ENCODE assay signal across 18 cellular contexts in genomic region chr4:41057456-41057855, GRCh38.
DNase-seq lines count a peak whose midpoint lies in the region; ATAC-seq and TF ChIP-seq lines count a peak whose summit lies in the region.
"Had no signal": no experiment of that assay in that cellular context is flagged by ENCODE, and none has a peak within 500 bp of the region (broad histone marks: within the 10 kb centered on the region; RNA-seq: fewer than 3 reads in every experiment).

No MANE protein-coding gene starts in this region.

- H3K4me2 ChIP-seq in PC-9 (0 out of 2 replicates have a peak overlapping the region, but pooled peaks have one; percentile 16), skeletal muscle satellite cell (ENCODE audit: low read length) (peak overlapping the region; percentile 61)

- TF ChIP-seq POLR2A in suprapubic skin (IDR thresholded peaks at IDR 0.05): no peak

- H3K27ac ChIP-seq in PC-9 (0 out of 2 replicates have a peak overlapping the region, but pooled peaks have one; percentile 32), suprapubic skin (no peak overlapping the region)
- H3K27ac ChIP-seq: left lung, pancreas, thoracic aorta had no signal

- H3K4me3 ChIP-seq in PC-9 (no peak overlapping the region), skeletal muscle satellite cell (ENCODE audit: low read length) (peak overlapping the region; percentile 37), suprapubic skin (no peak overlapping the region)
- H3K4me3 ChIP-seq: left lung, pancreas, thoracic aorta had no signal

- no peaks in the 10 kb centered on the region for H3K9me2 ChIP-seq in PC-9 (ENCODE audit: insufficient read depth)

- H3K4me1 ChIP-seq in PC-9 (replicated peaks; ENCODE audit: insufficient read depth) (0 out of 2 replicates have a peak, but pooled peaks cover 4% of the 10 kb centered on the region), skeletal muscle satellite cell (ENCODE audit: control insufficient read depth, insufficient read depth, low read length) (peaks cover 62% of the 10 kb centered on the region), suprapubic skin (peaks cover 21% of the 10 kb centered on the region)
- H3K4me1 ChIP-seq: pancreas had no signal

- no peak overlapping the region for H2AFZ ChIP-seq in PC-9

- CTCF ChIA-PET in PC-9 (lab: Charles Lee): no interaction called here

- peak overlapping the region; percentile 57 for H3K9ac ChIP-seq in skeletal muscle satellite cell (ENCODE audit: low read depth, low read length)

- no peaks in the 10 kb centered on the region for H3K79me2 ChIP-seq in PC-9 (ENCODE audit: low read depth)

- POLR2A ChIA-PET in PC-9 (lab: Charles Lee; ENCODE audit: unreplicated experiment): interaction anchor here (0.6 kb wide), 1 partner anchor 148 kb away, joined by 4 read pairs; no protein-coding TSS in a partner anchor

- H3K27me3 ChIP-seq in PC-9 (ENCODE audit: insufficient read depth, low read depth): no peaks in the 10 kb centered on the region
- no peaks in the 10 kb centered on the region for H3K27me3 ChIP-seq in skeletal muscle satellite cell (ENCODE audit: control insufficient read depth, insufficient read depth, low read length)
- H3K27me3 ChIP-seq in suprapubic skin: no peaks in the 10 kb centered on the region
- H3K27me3 ChIP-seq: left lung, pancreas had no signal

- no peak for TF ChIP-seq CTCF in PC-9 (conservative IDR thresholded peaks at IDR 0.05)
- TF ChIP-seq CTCF in suprapubic skin (IDR thresholded peaks at IDR 0.05): no peak

- no peak for TF ChIP-seq EP300 in suprapubic skin (IDR thresholded peaks at IDR 0.05)

- H3K9me3 ChIP-seq in PC-9 (ENCODE audit: insufficient read depth, low read depth) (no peaks in the 10 kb centered on the region), skeletal muscle satellite cell (replicated peaks; ENCODE audit: low read length) (no peaks in the 10 kb centered on the region), suprapubic skin (no peaks in the 10 kb centered on the region)
- H3K9me3 ChIP-seq: pancreas, thoracic aorta had no signal

- intact Hi-C loops in PC-9 (cut with micrococcal nuclease; ENCODE audit: unreplicated experiment): loop anchor here (5.0 kb wide), 1 partner anchor 155 kb away; the partner anchor contains the start of gene APBB2

- BruUV-seq in PC-9 (replicated peaks; lab: Mats Ljungman, UMichigan): no TSS peak

- DNase-seq in EL (peak; percentile 83), PC-9 (peak in 1 of 2 experiments; percentile 6), fibroblast of peridontal ligament (ENCODE audit: extremely low read depth) (peak; percentile 49), suprapubic skin (ENCODE audit: low spot score in 2 of 2) (no peak), NCI-H1105 (lab: John Stamatoyannopoulos, UW) (no peak)
- DNase-seq in effector CD4-positive, alpha-beta T cell: no peak
- DNase-seq: activated effector memory CD4-positive, alpha-beta T cell treated with Interleukin-2 at 50 U/mL for 16 hours; CD4-positive, alpha-beta T cell; left lung; MV-4-11; NCI-H2081; NCI-H524 treated with DMSO at 0.1 percent for 48 hours; pancreas; SHP77 treated with DMSO at 0.1 percent for 48 hours; small intestine had no signal

- H3K36me3 ChIP-seq in PC-9 (ENCODE audit: low read depth) (no peaks in the 10 kb centered on the region), skeletal muscle satellite cell (ENCODE audit: insufficient read depth, low read length) (peaks cover 18% of the 10 kb centered on the region), suprapubic skin (peaks cover 2% of the 10 kb centered on the region)
- H3K36me3 ChIP-seq: left lung, pancreas, thoracic aorta had no signal

- H3F3A ChIP-seq in PC-9 (ENCODE audit: insufficient read depth, low read depth): no peaks in the 10 kb centered on the region

- no peak for ATAC-seq in HG03571 (IDR thresholded peaks at IDR 0.05; ENCODE audit: unreplicated experiment)
- ATAC-seq: left lung, pancreas had no signal

- no peaks in the 10 kb centered on the region; the same call in 1 of the 2 replicates for H4K20me1 ChIP-seq in PC-9 (ENCODE audit: insufficient read depth)

- 80% methylated on average over 3 of the region's 3 CpGs for WGBS in suprapubic skin

Comparison
In these comparisons a context has a peak if more than half of its experiments do, and no peak if none do; other contexts are left out.
1. DNase-seq: peak in EL (single experiment) and fibroblast of peridontal ligament (single experiment); none in effector CD4-positive, alpha-beta T cell (single experiment), suprapubic skin (0 of 2) and NCI-H1105 (single experiment).